ENCODE assay signal across 22 cellular contexts in genomic region chr16:74325331-74325730, GRCh38. TPM values are rescaled to one million over a fixed set of nuclear protein-coding genes. Genes with fewer than 3 reads are reported as not detected.
"Had no signal": no experiment of that assay in that cellular context is flagged by ENCODE, and none has a peak within 500 bp of the region (broad histone marks: within the 10 kb centered on the region; RNA-seq: fewer than 3 reads in every experiment).

No MANE protein-coding gene starts in this region.

- H3K4me3 ChIP-seq: colonic mucosa, gastroesophageal sphincter, heart right ventricle, neural progenitor cell, ovary, psoas muscle, skin epidermis, suprapubic skin had no signal

- H3K4me1 ChIP-seq: colonic mucosa, neural progenitor cell had no signal

- H3K36me3 ChIP-seq: colonic mucosa, neural progenitor cell, ovary had no signal

- ATAC-seq: activated naive CD8-positive, alpha-beta T cell treated with anti-CD3 and anti-CD28 coated beads, Interleukin-2, amount 50 U/mL, for 24 hours; gastroesophageal sphincter; heart right ventricle; left ventricle myocardium superior; psoas muscle; right cardiac atrium had no signal

- H3K4me3 Mint-ChIP-seq: activated naive CD8-positive, alpha-beta T cell treated with anti-CD3 and anti-CD28 coated beads, Interleukin-2, amount 50 U/mL, for 24 hours; brain; immature natural killer cell; neural progenitor cell; stimulated activated naive CD8-positive, alpha-beta T cell treated with anti-CD3 and anti-CD28 coated beads, Interleukin-15, Interleukin-2, amounts not matched to agents 100 ng/mL and 50 ng/mL, for 24 hours; T-helper 2 cell treated with Interferon-gamma antibody and Interleukin-4, amounts not matched to agents 5 μg/mL and 100 μg/mL, for 36 hours had no signal

- H3K9me3 Mint-ChIP-seq: activated naive CD8-positive, alpha-beta T cell treated with anti-CD3 and anti-CD28 coated beads, Interleukin-2, amount 50 U/mL, for 24 hours; brain; immature natural killer cell; neural progenitor cell; stimulated activated naive CD8-positive, alpha-beta T cell treated with anti-CD3 and anti-CD28 coated beads, Interleukin-15, Interleukin-2, amounts not matched to agents 100 ng/mL and 50 ng/mL, for 24 hours; T-helper 2 cell treated with Interferon-gamma antibody and Interleukin-4, amounts not matched to agents 5 μg/mL and 100 μg/mL, for 36 hours had no signal

- H3K4me1 Mint-ChIP-seq: brain, immature natural killer cell, neural progenitor cell had no signal

- H3K9ac ChIP-seq: neural progenitor cell had no signal

- DNase-seq: activated CD4-positive, alpha-beta T cell treated with anti-CD3 and anti-CD28 coated beads, Interleukin-2, amount 50 U/mL, for 4 hours; activated CD4-positive, CD25-positive, alpha-beta regulatory T cell; activated naive CD8-positive, alpha-beta T cell treated with anti-CD3 and anti-CD28 coated beads, Interleukin-2, amount 50 U/mL, for 24 hours; anterior cingulate cortex; central memory CD4-positive, alpha-beta T cell; colonic mucosa; heart right ventricle; immature natural killer cell; kidney glomerular epithelial cell; left ventricle myocardium superior; ovary; psoas muscle; right cardiac atrium; trophoblast cell had no signal

- H2AFZ ChIP-seq: neural progenitor cell had no signal

- H3K27ac Mint-ChIP-seq: activated naive CD8-positive, alpha-beta T cell treated with anti-CD3 and anti-CD28 coated beads, Interleukin-2, amount 50 U/mL, for 24 hours; neural progenitor cell; stimulated activated naive CD8-positive, alpha-beta T cell treated with anti-CD3 and anti-CD28 coated beads, Interleukin-15, Interleukin-2, amounts not matched to agents 100 ng/mL and 50 ng/mL, for 24 hours; T-helper 2 cell treated with Interferon-gamma antibody and Interleukin-4, amounts not matched to agents 5 μg/mL and 100 μg/mL, for 36 hours had no signal

- H3K27ac ChIP-seq: colonic mucosa, gastroesophageal sphincter, neural progenitor cell, ovary, psoas muscle, skin epidermis, suprapubic skin had no signal

- H3K4me2 ChIP-seq: neural progenitor cell had no signal

- H3K27me3 Mint-ChIP-seq: activated naive CD8-positive, alpha-beta T cell treated with anti-CD3 and anti-CD28 coated beads, Interleukin-2, amount 50 U/mL, for 24 hours; brain; stimulated activated naive CD8-positive, alpha-beta T cell treated with anti-CD3 and anti-CD28 coated beads, Interleukin-15, Interleukin-2, amounts not matched to agents 100 ng/mL and 50 ng/mL, for 24 hours had no signal

- H3K9me3 ChIP-seq: colonic mucosa, gastroesophageal sphincter, heart right ventricle, ovary, psoas muscle, suprapubic skin had no signal

- H3K27me3 ChIP-seq: colonic mucosa, gastroesophageal sphincter, heart right ventricle, neural progenitor cell, ovary, suprapubic skin had no signal

RNA-seq across cellular contexts. Expression of gene NPIPB15, which starts 50.8 kb away (rescaled TPM):
- total RNA-seq: activated CD8-positive, alpha-beta memory T cell treated with anti-CD3 and anti-CD28 coated beads for 36 hours; left ventricle myocardium superior had no signal
